ENCODE assay signal across 8 cellular contexts in the genomic region with DNA sequence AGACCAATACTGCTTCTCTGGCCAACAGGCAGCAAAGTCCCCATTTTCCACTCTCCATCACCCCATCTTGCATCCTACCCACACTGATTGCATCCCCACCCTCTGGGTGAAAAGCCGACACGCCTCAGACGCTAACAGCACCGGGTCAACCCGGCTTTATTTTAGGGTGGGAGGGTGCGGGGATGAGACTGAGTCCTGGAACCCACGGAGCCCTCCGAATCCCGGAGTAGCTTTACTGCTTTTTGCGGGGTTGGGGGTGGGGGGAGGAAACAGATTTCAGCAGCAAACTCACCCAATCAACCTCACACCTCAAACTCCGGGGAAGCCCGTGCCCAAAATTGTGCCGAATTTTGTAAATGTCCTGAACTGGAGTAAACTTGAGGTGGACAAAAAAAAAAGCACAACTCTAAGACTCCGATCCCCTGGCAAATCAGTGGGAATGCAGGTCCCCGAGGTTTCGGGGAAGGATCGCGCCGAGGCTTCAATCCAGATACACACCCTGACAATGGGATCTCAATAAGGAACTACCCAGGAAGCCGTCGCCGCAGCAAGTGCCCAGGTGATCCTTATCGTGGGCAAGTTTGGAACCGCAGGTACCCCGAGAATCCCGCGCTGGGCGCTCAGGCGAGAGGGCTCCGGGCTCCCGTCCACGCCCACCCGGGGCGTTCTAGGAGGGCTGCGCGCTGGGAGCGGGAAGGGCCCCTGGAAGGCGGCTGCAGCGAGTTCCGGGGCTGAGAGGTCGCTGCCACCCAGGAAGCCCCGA. TPM values are rescaled to one million over a fixed set of nuclear protein-coding genes. Genes with fewer than 3 reads are reported as not detected.
DNase-seq lines count a peak whose midpoint lies in the region; ATAC-seq and TF ChIP-seq lines count a peak whose summit lies in the region.

No MANE protein-coding gene starts in this region.

- TF ChIP-seq CTCF in LNCaP clone FGC (IDR thresholded peaks at IDR 0.05; ENCODE audit: control insufficient read depth, extremely low read depth, insufficient read depth) (no peak), astrocyte of the cerebellum (IDR thresholded peaks at IDR 0.05; ENCODE audit: low read depth, low read length, missing control alignments) (no peak), left lung (IDR thresholded peaks at IDR 0.05) (no peak), thoracic aorta (IDR thresholded peaks at IDR 0.05) (no peak)

- H3K36me3 ChIP-seq in left lung (no peaks in the 10 kb centered on the region), thoracic aorta (no peaks in the 10 kb centered on the region)

- intact Hi-C loops in left lung (cut with DNase I), result no loop called here

- H3K27ac ChIP-seq in left lung (peak overlapping the region; percentile 68 to 95), thoracic aorta (no peak overlapping the region)

- H3K4me3 ChIP-seq in GM08714 (ENCODE audit: low read length), result peak overlapping the region; percentile 66
- H3K4me3 ChIP-seq in LNCaP clone FGC (ENCODE audit: low read depth, low read length), result peak overlapping the region; percentile 73
- peak overlapping the region; percentile 63 for H3K4me3 ChIP-seq in astrocyte of the cerebellum (ENCODE audit: low read depth, low read length)
- peak overlapping the region; percentile 78 to 84 for H3K4me3 ChIP-seq in left lung
- peak overlapping the region; percentile 85 for H3K4me3 ChIP-seq in thoracic aorta

- H3K27me3 ChIP-seq in left lung (no peaks in the 10 kb centered on the region), thoracic aorta (replicated peaks; ENCODE audit: insufficient read depth) (no peaks in the 10 kb centered on the region)

- in situ Hi-C loops in astrocyte of the cerebellum (cut with HindIII; ENCODE audit: low sequenced_read_pairs), result no loop called here

- H3K9me3 ChIP-seq in left lung (no peaks in the 10 kb centered on the region), thoracic aorta (no peaks in the 10 kb centered on the region)

- no peak for DNase-seq in LNCaP clone FGC (ENCODE audit: low read depth)
- no peak for DNase-seq in astrocyte of the cerebellum (ENCODE audit: low read depth)
- peak in 1 of 2 donors; percentile 35 for DNase-seq in left lung
- DNase-seq in thoracic aorta (ENCODE audit: low spot score), result no peak
- DNase-seq in GOT3 (lab: John Stamatoyannopoulos, UW), result no peak
- no peak for DNase-seq in SW 1271 (lab: John Stamatoyannopoulos, UW)
- no peak for DNase-seq in GM19238 (ENCODE audit: insufficient read length, low spot score)

- H3K4me1 ChIP-seq in left lung, result peaks cover 0 to 34% of the 10 kb centered on the region in 2 donors
- peaks cover 0 to 10% of the 10 kb centered on the region in 2 donors for H3K4me1 ChIP-seq in thoracic aorta (ENCODE audit: control insufficient read depth in 1 of 2, low read depth in 2 of 2)

- ATAC-seq in left lung (no peak), thoracic aorta (ENCODE audit: insufficient number of reproducible peaks, low FRiP score, low read depth) (no peak)

RNA-seq across cellular contexts. Expression of a gene that starts 1.1 kb away (rescaled TPM):
- 10 to 100 TPM in 1 of 2 donors, 1 to 10 TPM in 1; 9.0 to 22.8 TPM for total RNA-seq in left lung
- total RNA-seq in thoracic aorta, result 10 to 100 TPM in 1 of 2 donors, 1 to 10 TPM in 1; 2.8 to 16.1 TPM

Comparison
In these comparisons a context has a peak if more than half of its experiments do, and no peak if none do; other contexts are left out.
1. H3K27ac ChIP-seq: peak in left lung (2 of 2); none in thoracic aorta (0 of 2).
2. Peak in every context shown above with its lines, with median percentiles within 50 percentile points of each other: H3K4me3 ChIP-seq.